1 cellular context compared by ENCODE assay signal in the genomic region with DNA sequence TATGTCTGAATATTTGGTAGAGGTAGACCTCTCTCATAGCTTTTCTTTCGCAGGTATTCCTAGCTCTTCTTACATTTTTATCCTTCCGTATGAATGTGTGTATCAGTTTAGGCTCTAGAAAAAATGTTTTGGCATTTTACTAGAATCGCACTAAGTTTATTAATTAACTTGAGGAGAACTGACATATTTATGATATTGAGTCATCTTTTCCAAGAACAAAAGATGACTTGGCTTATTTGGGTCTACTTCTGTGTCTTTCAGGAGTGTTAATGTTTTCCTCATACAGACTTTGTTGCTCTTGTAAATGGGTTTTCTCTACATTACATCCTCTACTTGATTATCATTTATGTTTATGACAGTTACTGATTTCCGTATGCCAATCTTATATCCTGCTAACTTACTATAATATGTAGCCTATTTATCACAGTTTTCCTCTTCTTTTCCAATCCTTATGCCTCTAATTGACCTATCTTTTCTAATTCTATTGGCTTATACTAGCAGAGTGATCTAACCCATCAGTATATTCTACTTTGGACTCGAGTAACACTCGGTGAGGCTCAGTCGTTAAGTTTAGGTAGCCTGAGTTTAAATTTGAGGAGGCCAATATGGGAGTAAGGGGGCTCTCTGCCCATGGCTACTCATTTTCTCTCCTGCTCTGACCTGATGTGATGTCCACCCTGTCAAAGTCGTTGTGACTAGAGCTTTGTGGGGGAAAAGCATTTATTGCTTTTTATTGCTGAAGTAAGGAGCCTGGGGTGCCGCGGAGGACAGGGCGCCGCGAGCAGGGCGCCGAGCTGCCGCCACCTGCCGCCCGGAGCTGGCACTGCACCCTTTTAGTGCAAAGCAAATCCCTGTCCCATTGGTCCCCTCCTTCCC.
TF ChIP-seq lines count a peak whose summit lies in the region.

No MANE protein-coding gene starts in this region.

TF ChIP-seq in K562, 482 proteins besides CTCF, POLR2A, EP300 and RAD21 (continued from another document and continues in another):
- TF ChIP-seq, protein P1, sequence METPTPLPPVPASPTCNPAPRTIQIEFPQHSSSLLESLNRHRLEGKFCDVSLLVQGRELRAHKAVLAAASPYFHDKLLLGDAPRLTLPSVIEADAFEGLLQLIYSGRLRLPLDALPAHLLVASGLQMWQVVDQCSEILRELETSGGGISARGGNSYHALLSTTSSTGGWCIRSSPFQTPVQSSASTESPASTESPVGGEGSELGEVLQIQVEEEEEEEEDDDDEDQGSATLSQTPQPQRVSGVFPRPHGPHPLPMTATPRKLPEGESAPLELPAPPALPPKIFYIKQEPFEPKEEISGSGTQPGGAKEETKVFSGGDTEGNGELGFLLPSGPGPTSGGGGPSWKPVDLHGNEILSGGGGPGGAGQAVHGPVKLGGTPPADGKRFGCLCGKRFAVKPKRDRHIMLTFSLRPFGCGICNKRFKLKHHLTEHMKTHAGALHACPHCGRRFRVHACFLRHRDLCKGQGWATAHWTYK (CRISPR knock-in tag; IDR thresholded peaks at IDR 0.05): no peak
- TF ChIP-seq, protein P2, sequence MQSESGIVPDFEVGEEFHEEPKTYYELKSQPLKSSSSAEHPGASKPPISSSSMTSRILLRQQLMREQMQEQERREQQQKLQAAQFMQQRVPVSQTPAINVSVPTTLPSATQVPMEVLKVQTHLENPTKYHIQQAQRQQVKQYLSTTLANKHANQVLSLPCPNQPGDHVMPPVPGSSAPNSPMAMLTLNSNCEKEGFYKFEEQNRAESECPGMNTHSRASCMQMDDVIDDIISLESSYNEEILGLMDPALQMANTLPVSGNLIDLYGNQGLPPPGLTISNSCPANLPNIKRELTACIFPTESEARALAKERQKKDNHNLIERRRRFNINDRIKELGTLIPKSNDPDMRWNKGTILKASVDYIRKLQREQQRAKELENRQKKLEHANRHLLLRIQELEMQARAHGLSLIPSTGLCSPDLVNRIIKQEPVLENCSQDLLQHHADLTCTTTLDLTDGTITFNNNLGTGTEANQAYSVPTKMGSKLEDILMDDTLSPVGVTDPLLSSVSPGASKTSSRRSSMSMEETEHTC (IDR thresholded peaks at IDR 0.05): no peak
- no peak for TF ChIP-seq HDAC3 (IDR thresholded peaks at IDR 0.05; ENCODE audit: borderline replicate concordance, partially characterized antibody)
- peak; percentile 53 for TF ChIP-seq RBFOX2 (IDR thresholded peaks at IDR 0.05; ENCODE audit: low read depth, low read length)
- TF ChIP-seq, protein P3, sequence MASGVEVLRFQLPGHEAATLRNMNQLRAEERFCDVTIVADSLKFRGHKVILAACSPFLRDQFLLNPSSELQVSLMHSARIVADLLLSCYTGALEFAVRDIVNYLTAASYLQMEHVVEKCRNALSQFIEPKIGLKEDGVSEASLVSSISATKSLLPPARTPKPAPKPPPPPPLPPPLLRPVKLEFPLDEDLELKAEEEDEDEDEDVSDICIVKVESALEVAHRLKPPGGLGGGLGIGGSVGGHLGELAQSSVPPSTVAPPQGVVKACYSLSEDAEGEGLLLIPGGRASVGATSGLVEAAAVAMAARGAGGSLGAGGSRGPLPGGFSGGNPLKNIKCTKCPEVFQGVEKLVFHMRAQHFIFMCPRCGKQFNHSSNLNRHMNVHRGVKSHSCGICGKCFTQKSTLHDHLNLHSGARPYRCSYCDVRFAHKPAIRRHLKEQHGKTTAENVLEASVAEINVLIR (CRISPR knock-in tag; IDR thresholded peaks at IDR 0.05): no peak
- TF ChIP-seq NR2F6 (CRISPR knock-in tag; IDR thresholded peaks at IDR 0.05): no peak
- TF ChIP-seq HDAC2 (IDR thresholded peaks at IDR 0.05): no peak
- TF ChIP-seq GTF2F1 (IDR thresholded peaks at IDR 0.05; ENCODE audit: low read depth, low read length): no peak
- TF ChIP-seq TRIM24 (IDR thresholded peaks at IDR 0.05): no peak
- no peak for TF ChIP-seq KAT2B (IDR thresholded peaks at IDR 0.05; ENCODE audit: low read depth, low read length)
- peak; percentile 65; the same call in 1 of the 2 replicates for TF ChIP-seq ZNF75A (CRISPR knock-in tag; IDR thresholded peaks at IDR 0.05)
- no peak for TF ChIP-seq FOXK1 (CRISPR knock-in tag; IDR thresholded peaks at IDR 0.05; ENCODE audit: borderline replicate concordance)
- no peak for TF ChIP-seq KDM5B (IDR thresholded peaks at IDR 0.05; ENCODE audit: insufficient replicate concordance, low read depth, low read length)
- no peak for TF ChIP-seq SAFB2 (IDR thresholded peaks at IDR 0.05; ENCODE audit: borderline replicate concordance, low read depth, low read length, severe bottlenecking)
- TF ChIP-seq ZKSCAN3 (CRISPR knock-in tag; IDR thresholded peaks at IDR 0.05): no peak
- TF ChIP-seq ZNF707 (CRISPR knock-in tag; conservative IDR thresholded peaks at IDR 0.05): no peak
- TF ChIP-seq, protein P4, sequence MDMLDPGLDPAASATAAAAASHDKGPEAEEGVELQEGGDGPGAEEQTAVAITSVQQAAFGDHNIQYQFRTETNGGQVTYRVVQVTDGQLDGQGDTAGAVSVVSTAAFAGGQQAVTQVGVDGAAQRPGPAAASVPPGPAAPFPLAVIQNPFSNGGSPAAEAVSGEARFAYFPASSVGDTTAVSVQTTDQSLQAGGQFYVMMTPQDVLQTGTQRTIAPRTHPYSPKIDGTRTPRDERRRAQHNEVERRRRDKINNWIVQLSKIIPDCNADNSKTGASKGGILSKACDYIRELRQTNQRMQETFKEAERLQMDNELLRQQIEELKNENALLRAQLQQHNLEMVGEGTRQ (CRISPR knock-in tag; IDR thresholded peaks at IDR 0.05): no peak
- TF ChIP-seq ZNF436 (CRISPR knock-in tag; IDR thresholded peaks at IDR 0.05): no peak; the same call in 1 of the 2 replicates
- TF ChIP-seq GATAD2A (IDR thresholded peaks at IDR 0.05): no peak
- TF ChIP-seq MEF2D (tag; conservative IDR thresholded peaks at IDR 0.05; ENCODE audit: low read depth): no peak
- no peak for TF ChIP-seq NUFIP1 (IDR thresholded peaks at IDR 0.05; ENCODE audit: partially characterized antibody)
- peak; percentile 41 for TF ChIP-seq NCOR1 (IDR thresholded peaks at IDR 0.05)
- TF ChIP-seq, protein P5, sequence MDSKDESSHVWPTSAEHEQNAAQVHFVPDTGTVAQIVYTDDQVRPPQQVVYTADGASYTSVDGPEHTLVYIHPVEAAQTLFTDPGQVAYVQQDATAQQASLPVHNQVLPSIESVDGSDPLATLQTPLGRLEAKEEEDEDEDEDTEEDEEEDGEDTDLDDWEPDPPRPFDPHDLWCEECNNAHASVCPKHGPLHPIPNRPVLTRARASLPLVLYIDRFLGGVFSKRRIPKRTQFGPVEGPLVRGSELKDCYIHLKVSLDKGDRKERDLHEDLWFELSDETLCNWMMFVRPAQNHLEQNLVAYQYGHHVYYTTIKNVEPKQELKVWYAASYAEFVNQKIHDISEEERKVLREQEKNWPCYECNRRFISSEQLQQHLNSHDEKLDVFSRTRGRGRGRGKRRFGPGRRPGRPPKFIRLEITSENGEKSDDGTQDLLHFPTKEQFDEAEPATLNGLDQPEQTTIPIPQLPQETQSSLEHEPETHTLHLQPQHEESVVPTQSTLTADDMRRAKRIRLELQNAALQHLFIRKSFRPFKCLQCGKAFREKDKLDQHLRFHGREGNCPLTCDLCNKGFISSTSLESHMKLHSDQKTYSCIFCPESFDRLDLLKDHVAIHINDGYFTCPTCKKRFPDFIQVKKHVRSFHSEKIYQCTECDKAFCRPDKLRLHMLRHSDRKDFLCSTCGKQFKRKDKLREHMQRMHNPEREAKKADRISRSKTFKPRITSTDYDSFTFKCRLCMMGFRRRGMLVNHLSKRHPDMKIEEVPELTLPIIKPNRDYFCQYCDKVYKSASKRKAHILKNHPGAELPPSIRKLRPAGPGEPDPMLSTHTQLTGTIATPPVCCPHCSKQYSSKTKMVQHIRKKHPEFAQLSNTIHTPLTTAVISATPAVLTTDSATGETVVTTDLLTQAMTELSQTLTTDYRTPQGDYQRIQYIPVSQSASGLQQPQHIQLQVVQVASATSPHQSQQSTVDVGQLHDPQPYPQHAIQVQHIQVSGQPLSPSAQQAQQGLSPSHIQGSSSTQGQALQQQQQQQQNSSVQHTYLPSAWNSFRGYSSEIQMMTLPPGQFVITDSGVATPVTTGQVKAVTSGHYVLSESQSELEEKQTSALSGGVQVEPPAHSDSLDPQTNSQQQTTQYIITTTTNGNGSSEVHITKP (IDR thresholded peaks at IDR 0.05; ENCODE audit: partially characterized antibody): no peak
- TF ChIP-seq, protein P6, sequence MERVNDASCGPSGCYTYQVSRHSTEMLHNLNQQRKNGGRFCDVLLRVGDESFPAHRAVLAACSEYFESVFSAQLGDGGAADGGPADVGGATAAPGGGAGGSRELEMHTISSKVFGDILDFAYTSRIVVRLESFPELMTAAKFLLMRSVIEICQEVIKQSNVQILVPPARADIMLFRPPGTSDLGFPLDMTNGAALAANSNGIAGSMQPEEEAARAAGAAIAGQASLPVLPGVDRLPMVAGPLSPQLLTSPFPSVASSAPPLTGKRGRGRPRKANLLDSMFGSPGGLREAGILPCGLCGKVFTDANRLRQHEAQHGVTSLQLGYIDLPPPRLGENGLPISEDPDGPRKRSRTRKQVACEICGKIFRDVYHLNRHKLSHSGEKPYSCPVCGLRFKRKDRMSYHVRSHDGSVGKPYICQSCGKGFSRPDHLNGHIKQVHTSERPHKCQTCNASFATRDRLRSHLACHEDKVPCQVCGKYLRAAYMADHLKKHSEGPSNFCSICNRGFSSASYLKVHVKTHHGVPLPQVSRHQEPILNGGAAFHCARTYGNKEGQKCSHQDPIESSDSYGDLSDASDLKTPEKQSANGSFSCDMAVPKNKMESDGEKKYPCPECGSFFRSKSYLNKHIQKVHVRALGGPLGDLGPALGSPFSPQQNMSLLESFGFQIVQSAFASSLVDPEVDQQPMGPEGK (CRISPR knock-in tag; IDR thresholded peaks at IDR 0.05; ENCODE audit: borderline replicate concordance): no peak
- no peak for TF ChIP-seq SIX5 (IDR thresholded peaks at IDR 0.05; ENCODE audit: borderline replicate concordance in 1 of 2, insufficient read depth in 1 of 2, low read depth in 1 of 2, low read length in 2 of 2)
- 0 out of 4 replicates have a peak, but pooled peaks of 1 of the 2 experiments have one; percentile 39 for TF ChIP-seq ARNT (IDR thresholded peaks at IDR 0.05)
- TF ChIP-seq ARID1B (IDR thresholded peaks at IDR 0.05): peak; percentile 76
- TF ChIP-seq ZNF23 (CRISPR knock-in tag; IDR thresholded peaks at IDR 0.05): no peak
- TF ChIP-seq ZNF12 (CRISPR knock-in tag; IDR thresholded peaks at IDR 0.05): no peak
- TF ChIP-seq RCOR1 (IDR thresholded peaks at IDR 0.05; ENCODE audit: borderline replicate concordance in 1 of 2, low read depth in 2 of 2, low read length in 2 of 2): 0 out of 4 replicates have a peak, but pooled peaks of 1 of the 2 experiments have one; percentile 14
- no peak for TF ChIP-seq ZNF695 (CRISPR knock-in tag; IDR thresholded peaks at IDR 0.05)
- TF ChIP-seq BRD4 (IDR thresholded peaks at IDR 0.05): no peak
- TF ChIP-seq NELFE (IDR thresholded peaks at IDR 0.05; ENCODE audit: insufficient read depth, insufficient read length): no peak
- TF ChIP-seq ZNF445 (CRISPR knock-in tag; IDR thresholded peaks at IDR 0.05; ENCODE audit: low read depth): no peak
- no peak for TF ChIP-seq EZH2 (IDR thresholded peaks at IDR 0.05; ENCODE audit: borderline replicate concordance, low read depth, low read length)
- no peak for TF ChIP-seq SETDB1 (IDR thresholded peaks at IDR 0.05; ENCODE audit: low read length)
- no peak for TF ChIP-seq GTF2A2 (tag; IDR thresholded peaks at IDR 0.05)
- TF ChIP-seq POLR2H (tag; IDR thresholded peaks at IDR 0.05; ENCODE audit: low read depth): no peak
- TF ChIP-seq ZNF24 (IDR thresholded peaks at IDR 0.05): no peak
- TF ChIP-seq MAFK (IDR thresholded peaks at IDR 0.05; ENCODE audit: low read length): 0 out of 2 replicates have a peak, but pooled peaks have one; percentile 17
- peak; percentile 87 for TF ChIP-seq RB1 (IDR thresholded peaks at IDR 0.05; ENCODE audit: low read depth)
- no peak for TF ChIP-seq HSF4 (CRISPR knock-in tag; IDR thresholded peaks at IDR 0.05; ENCODE audit: borderline replicate concordance)
- no peak for TF ChIP-seq ETS2 (tag; IDR thresholded peaks at IDR 0.05; ENCODE audit: borderline replicate concordance, poor library complexity, severe bottlenecking)
- TF ChIP-seq, protein P7, sequence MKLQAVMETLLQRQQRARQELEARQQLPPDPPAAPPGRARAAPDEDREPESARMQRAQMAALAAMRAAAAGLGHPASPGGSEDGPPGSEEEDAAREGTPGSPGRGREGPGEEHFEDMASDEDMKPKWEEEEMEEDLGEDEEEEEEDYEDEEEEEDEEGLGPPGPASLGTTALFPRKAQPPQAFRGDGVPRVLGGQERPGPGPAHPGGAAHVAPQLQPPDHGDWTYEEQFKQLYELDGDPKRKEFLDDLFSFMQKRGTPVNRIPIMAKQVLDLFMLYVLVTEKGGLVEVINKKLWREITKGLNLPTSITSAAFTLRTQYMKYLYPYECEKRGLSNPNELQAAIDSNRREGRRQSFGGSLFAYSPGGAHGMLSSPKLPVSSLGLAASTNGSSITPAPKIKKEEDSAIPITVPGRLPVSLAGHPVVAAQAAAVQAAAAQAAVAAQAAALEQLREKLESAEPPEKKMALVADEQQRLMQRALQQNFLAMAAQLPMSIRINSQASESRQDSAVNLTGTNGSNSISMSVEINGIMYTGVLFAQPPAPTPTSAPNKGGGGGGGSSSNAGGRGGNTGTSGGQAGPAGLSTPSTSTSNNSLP (IDR thresholded peaks at IDR 0.05; ENCODE audit: borderline replicate concordance, low read depth, low read length): peak; percentile 58; the same call in 1 of the 2 replicates
- peak; percentile 51 for TF ChIP-seq SUPT5H (IDR thresholded peaks at IDR 0.05)
- no peak for TF ChIP-seq SREBF2 (CRISPR knock-in tag; IDR thresholded peaks at IDR 0.05)
- TF ChIP-seq PPARD (CRISPR knock-in tag; IDR thresholded peaks at IDR 0.05): no peak
- no peak for TF ChIP-seq PYGO2 (tag; IDR thresholded peaks at IDR 0.05)
- no peak for TF ChIP-seq PHTF2 (CRISPR knock-in tag; IDR thresholded peaks at IDR 0.05)
- peak in 1 of 2 experiments; percentile 51; a peak in 1 of 4 replicates for TF ChIP-seq MCM7 (IDR thresholded peaks at IDR 0.05)
- no peak for TF ChIP-seq CEBPB (tag; IDR thresholded peaks at IDR 0.05)
- no peak; the same call in none of the 2 replicates for TF ChIP-seq PML (IDR thresholded peaks at IDR 0.05; ENCODE audit: low read length)
- TF ChIP-seq KLF10 (CRISPR knock-in tag; IDR thresholded peaks at IDR 0.05): no peak
- peak; percentile 94 for TF ChIP-seq MEIS2 (IDR thresholded peaks at IDR 0.05; ENCODE audit: partially characterized antibody)
